Comparison of ENCODE assay signal across 12 cellular contexts in the genomic region with DNA sequence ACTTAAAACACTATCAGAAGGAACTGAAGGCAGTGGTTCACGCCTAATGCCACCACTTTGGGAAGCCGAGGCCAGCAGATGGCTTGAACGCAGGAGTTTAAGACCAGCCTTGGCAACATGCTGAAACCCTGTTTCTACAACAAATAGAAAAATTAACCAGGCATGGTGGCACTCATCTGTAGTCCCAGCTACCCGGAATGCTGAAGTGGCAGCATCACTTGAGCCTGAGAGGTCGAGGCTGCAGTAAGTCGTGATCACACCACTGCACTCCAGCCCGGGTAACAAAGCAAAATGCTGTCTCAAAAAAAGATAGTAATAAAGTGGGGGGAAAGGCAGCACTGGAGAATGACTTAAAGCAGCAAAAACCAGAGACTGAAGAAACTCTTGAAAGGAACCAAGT. TPM values are rescaled to one million over a fixed set of nuclear protein-coding genes. Genes with fewer than 3 reads are reported as not detected.
DNase-seq lines count a peak whose midpoint lies in the region; ATAC-seq and TF ChIP-seq lines count a peak whose summit lies in the region.
"Had no signal": no experiment of that assay in that cellular context is flagged by ENCODE, and none has a peak within 500 bp of the region (broad histone marks: within the 10 kb centered on the region; RNA-seq: fewer than 3 reads in every experiment).

No MANE protein-coding gene starts in this region.

- POLR2A ChIA-PET in activated CD8-positive, alpha-beta T cell treated with anti-CD3 and anti-CD28 coated beads, Interleukin-2, amount 10 ng/mL, durations not matched to agents 7 days and 5 days (lab: Charles Lee) = interaction anchor here (0.7 to 3.1 kb wide), 3 partner anchors 15 to 619 kb away, joined by 3 to 13 read pairs (median 3); partner anchors contain the start of gene GDI2

- no peaks in the 10 kb centered on the region for H3K9me3 ChIP-seq in cardiac muscle cell (ENCODE audit: low read depth)
- no peaks in the 10 kb centered on the region for H3K9me3 ChIP-seq in lower lobe of right lung
- no peaks in the 10 kb centered on the region for H3K9me3 ChIP-seq in tibial artery
- no peaks in the 10 kb centered on the region for H3K9me3 ChIP-seq in BE2C
- H3K9me3 ChIP-seq: body of pancreas had no signal

- peak overlapping the region; percentile 93 for H3K27ac ChIP-seq in cardiac muscle cell
- H3K27ac ChIP-seq in lower lobe of right lung = peak overlapping the region; percentile 22
- peak overlapping the region; percentile 57 to 58 for H3K27ac ChIP-seq in tibial artery
- H3K27ac ChIP-seq: body of pancreas had no signal

- H3K4me3 ChIP-seq in cardiac muscle cell (no peak overlapping the region), lower lobe of right lung (no peak overlapping the region), tibial artery (no peak overlapping the region), BE2C (ENCODE audit: low read depth, low read length) (no peak overlapping the region)
- H3K4me3 ChIP-seq: body of pancreas had no signal

- no peaks in the 10 kb centered on the region for H3K27me3 ChIP-seq in cardiac muscle cell
- H3K27me3 ChIP-seq in lower lobe of right lung (ENCODE audit: low read depth) = no peaks in the 10 kb centered on the region
- no peaks in the 10 kb centered on the region for H3K27me3 ChIP-seq in tibial artery
- no peaks in the 10 kb centered on the region for H3K27me3 ChIP-seq in BE2C
- H3K27me3 ChIP-seq: body of pancreas had no signal

- CTCF ChIA-PET in activated CD8-positive, alpha-beta T cell treated with anti-CD3 and anti-CD28 coated beads, Interleukin-2, amount 10 ng/mL, durations not matched to agents 7 days and 5 days (lab: Charles Lee) = interaction anchor here (1.0 to 1.6 kb wide), 2 partner anchors 10 to 82 kb away, joined by 3 read pairs; no protein-coding TSS in a partner anchor

- H3K36me3 Mint-ChIP-seq in activated CD8-positive, alpha-beta T cell treated with anti-CD3 and anti-CD28 coated beads, Interleukin-2, amount 10 ng/mL, durations not matched to agents 7 days and 5 days (ENCODE audit: low read depth) = peaks cover 80% of the 10 kb centered on the region

- H3K4me1 ChIP-seq in cardiac muscle cell (ENCODE audit: low read depth) = peaks cover 20% of the 10 kb centered on the region
- H3K4me1 ChIP-seq in lower lobe of right lung = peaks cover 23% of the 10 kb centered on the region
- peaks cover 0 to 46% (median 25%) of the 10 kb centered on the region in 4 donors for H3K4me1 ChIP-seq in tibial artery
- H3K4me1 ChIP-seq in BE2C = no peaks in the 10 kb centered on the region

- no peak for ATAC-seq in left ventricle myocardium superior
- ATAC-seq in activated CD8-positive, alpha-beta T cell treated with anti-CD3 and anti-CD28 coated beads, Interleukin-2, amount 10 ng/mL, durations not matched to agents 7 days and 5 days = no peak
- peak; percentile 40 to 70 for ATAC-seq in lower lobe of right lung
- ATAC-seq in HG03521 (IDR thresholded peaks at IDR 0.05; ENCODE audit: unreplicated experiment) = no peak
- ATAC-seq: body of pancreas had no signal

- TF ChIP-seq CTCF in cardiac muscle cell (IDR thresholded peaks at IDR 0.05; ENCODE audit: low read depth, low read length) (no peak), lower lobe of right lung (IDR thresholded peaks at IDR 0.05) (no peak), tibial artery (IDR thresholded peaks at IDR 0.05) (no peak), BE2C (IDR thresholded peaks at IDR 0.05; ENCODE audit: low read depth, low read length) (no peak)

- no peaks in the 10 kb centered on the region for H3K9me3 Mint-ChIP-seq in activated CD8-positive, alpha-beta T cell treated with anti-CD3 and anti-CD28 coated beads, Interleukin-2, amount 10 ng/mL, durations not matched to agents 7 days and 5 days (ENCODE audit: insufficient read depth)

- intact Hi-C loops in left ventricle myocardium superior (cut with micrococcal nuclease) (no loop called here), lower lobe of right lung (cut with DNase I) (no loop called here), tibial artery (cut with DNase I; ENCODE audit: low total_unique reads) (no loop called here)

- peak overlapping the region; percentile 92 for H3K27ac Mint-ChIP-seq in activated CD8-positive, alpha-beta T cell treated with anti-CD3 and anti-CD28 coated beads, Interleukin-2, amount 10 ng/mL, durations not matched to agents 7 days and 5 days

- H3K4me3 Mint-ChIP-seq in activated CD8-positive, alpha-beta T cell treated with anti-CD3 and anti-CD28 coated beads, Interleukin-2, amount 10 ng/mL, durations not matched to agents 7 days and 5 days = no peak overlapping the region

- H3K4me1 Mint-ChIP-seq in activated CD8-positive, alpha-beta T cell treated with anti-CD3 and anti-CD28 coated beads, Interleukin-2, amount 10 ng/mL, durations not matched to agents 7 days and 5 days (ENCODE audit: low read depth) = peaks cover 41% of the 10 kb centered on the region

- H3K27me3 Mint-ChIP-seq in activated CD8-positive, alpha-beta T cell treated with anti-CD3 and anti-CD28 coated beads, Interleukin-2, amount 10 ng/mL, durations not matched to agents 7 days and 5 days (ENCODE audit: low read depth) = no peaks in the 10 kb centered on the region

- DNase-seq in cardiac muscle cell (ENCODE audit: low read depth in 1 of 2, low spot score in 1 of 2) (no peak), left ventricle myocardium superior (no peak), lower lobe of right lung (no peak), tibial artery (no peak), OCI-M2 (lab: John Stamatoyannopoulos, UW; ENCODE audit: unreplicated experiment) (no peak), BE2C (no peak)
- no peak for DNase-seq in activated CD8-positive, alpha-beta T cell treated with anti-CD3 and anti-CD28 coated beads, Interleukin-2, amount 10 ng/mL, durations not matched to agents 7 days and 5 days
- DNase-seq: foreskin melanocyte, midbrain, trophoblast cell had no signal

- H3K36me3 ChIP-seq in cardiac muscle cell (peaks cover 10% of the 10 kb centered on the region), lower lobe of right lung (peaks cover 74% of the 10 kb centered on the region), tibial artery (peaks cover 2 to 30% (median 27%) of the 10 kb centered on the region in 3 donors), BE2C (peaks cover 50% of the 10 kb centered on the region)

RNA-seq across cellular contexts. Expression of gene GDI2, which starts 38.2 kb away (rescaled TPM):
- total RNA-seq in cardiac muscle cell (218 and 234 TPM in 2 replicates), left ventricle myocardium superior (107 TPM), lower lobe of right lung (192 TPM)
- polyA plus RNA-seq in cardiac muscle cell = 182 and 230 TPM in 2 replicates
- total RNA-seq in activated CD8-positive, alpha-beta T cell treated with anti-CD3 and anti-CD28 coated beads, Interleukin-2, amount 10 ng/mL, durations not matched to agents 7 days and 5 days = 100 to 1,000 TPM; 237 to 243 TPM
- 93.2 TPM for polyA plus RNA-seq in BE2C (2012; ENCODE audit: insufficient read depth, insufficient read length, low read depth)

Comparison
In these comparisons a context has a peak if more than half of its experiments do, and no peak if none do; other contexts are left out.
1. H3K27ac ChIP-seq: peak in every context shown above with its lines; median percentile 93 in cardiac muscle cell; 58 in tibial artery; 22 in lower lobe of right lung.
2. ATAC-seq: peak in lower lobe of right lung (2 of 2); none in left ventricle myocardium superior (single experiment), activated CD8-positive, alpha-beta T cell treated with anti-CD3 and anti-CD28 coated beads, Interleukin-2, amount 10 ng/mL, durations not matched to agents 7 days and 5 days (single experiment) and HG03521 (single experiment).